In the genomic region with DNA sequence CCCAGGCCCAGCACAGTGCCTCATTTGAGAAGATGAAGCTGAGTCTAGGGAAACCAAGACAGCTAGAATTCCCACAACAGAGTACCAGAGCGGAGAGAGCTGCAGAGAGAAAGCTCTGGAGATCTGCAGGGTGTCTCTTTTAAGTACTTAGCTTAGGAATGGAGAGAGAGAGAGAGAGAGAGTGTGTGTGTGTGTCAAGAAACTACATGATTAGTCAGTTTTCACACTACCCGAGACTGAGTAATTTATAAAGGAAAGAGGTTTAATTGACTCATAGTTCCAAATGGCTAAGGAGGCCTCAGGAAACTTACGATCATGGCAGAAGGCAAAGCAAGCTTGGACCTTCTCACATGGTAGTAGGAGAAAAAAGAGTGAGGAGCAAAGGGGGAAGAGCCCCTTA, we compare ENCODE assay signal across 17 cellular contexts.
A peak's percentile ranks its signal among the peaks of the same experiment; 100 is the strongest.
DNase-seq lines count a peak whose midpoint lies in the region; ATAC-seq and TF ChIP-seq lines count a peak whose summit lies in the region.
"Had no signal": no experiment of that assay in that cellular context is flagged by ENCODE, and none has a peak within 500 bp of the region (broad histone marks: within the 10 kb centered on the region; RNA-seq: fewer than 3 reads in every experiment).

No MANE protein-coding gene starts in this region.

- DNase-seq in activated T-cell treated with anti-CD3 and anti-CD28 coated beads, Interleukin-2, amount 50 U/mL, for 72 hours = no peak
- DNase-seq in activated T-cell treated with anti-CD3 and anti-CD28 coated beads for 4 hours (no peak), epithelial cell of esophagus (ENCODE audit: low read depth) (peak; percentile 65), endothelial cell (ENCODE audit: low spot score) (no peak)
- DNase-seq in stimulated activated naive CD8-positive, alpha-beta T cell treated with anti-CD3 and anti-CD28 coated beads, Interleukin-15, amount 100 ng/mL, for 72 hours = no peak
- DNase-seq: ACHN, AML-193, H7, HFFc6, MV-4-11, NCI-H1694 treated with DMSO at 0.1 percent for 48 hours, NCI-H510A, NCI-H748 treated with DMSO at 0.1 percent for 48 hours, RPMI8226, SHP77 treated with DMSO at 0.1 percent for 48 hours had no signal

- no peak overlapping the region for H3K4me3 ChIP-seq in epithelial cell of esophagus (ENCODE audit: low read length)

- H3K27ac Mint-ChIP-seq in activated T-cell treated with anti-CD3 and anti-CD28 coated beads, Interleukin-2, amount 50 U/mL, for 72 hours = no peak overlapping the region
- H3K27ac Mint-ChIP-seq in activated T-helper 17 cell treated with anti-CD3 and anti-CD28 coated beads, Interleukin-2, amount 50 U/mL, for 72 hours = no peak overlapping the region
- no peak overlapping the region for H3K27ac Mint-ChIP-seq in stimulated activated naive CD8-positive, alpha-beta T cell treated with anti-CD3 and anti-CD28 coated beads, Interleukin-15, amount 100 ng/mL, for 72 hours
- no peak overlapping the region for H3K27ac Mint-ChIP-seq in endothelial cell (ENCODE audit: unreplicated experiment)
- H3K27ac Mint-ChIP-seq: HFFc6 had no signal

- H3K27me3 Mint-ChIP-seq in activated T-cell treated with anti-CD3 and anti-CD28 coated beads, Interleukin-2, amount 50 U/mL, for 72 hours (ENCODE audit: low read depth) = no peaks in the 10 kb centered on the region
- no peaks in the 10 kb centered on the region for H3K27me3 Mint-ChIP-seq in activated T-helper 17 cell treated with anti-CD3 and anti-CD28 coated beads, Interleukin-2, amount 50 U/mL, for 72 hours
- no peaks in the 10 kb centered on the region for H3K27me3 Mint-ChIP-seq in stimulated activated naive CD8-positive, alpha-beta T cell treated with anti-CD3 and anti-CD28 coated beads, Interleukin-15, amount 100 ng/mL, for 72 hours
- no peaks in the 10 kb centered on the region for H3K27me3 Mint-ChIP-seq in endothelial cell (ENCODE audit: unreplicated experiment)

- H3K9me3 Mint-ChIP-seq in activated T-cell treated with anti-CD3 and anti-CD28 coated beads, Interleukin-2, amount 50 U/mL, for 72 hours = peaks cover 6 to 8% of the 10 kb centered on the region in 2 donors
- peaks cover 4% of the 10 kb centered on the region for H3K9me3 Mint-ChIP-seq in activated T-helper 17 cell treated with anti-CD3 and anti-CD28 coated beads, Interleukin-2, amount 50 U/mL, for 72 hours
- peaks cover 8 to 15% of the 10 kb centered on the region in 2 donors for H3K9me3 Mint-ChIP-seq in stimulated activated naive CD8-positive, alpha-beta T cell treated with anti-CD3 and anti-CD28 coated beads, Interleukin-15, amount 100 ng/mL, for 72 hours
- H3K9me3 Mint-ChIP-seq in endothelial cell (ENCODE audit: unreplicated experiment) = no peaks in the 10 kb centered on the region
- H3K9me3 Mint-ChIP-seq: HFFc6 had no signal

- no peak overlapping the region for H3K4me3 Mint-ChIP-seq in activated T-cell treated with anti-CD3 and anti-CD28 coated beads, Interleukin-2, amount 50 U/mL, for 72 hours
- no peak overlapping the region for H3K4me3 Mint-ChIP-seq in activated T-helper 17 cell treated with anti-CD3 and anti-CD28 coated beads, Interleukin-2, amount 50 U/mL, for 72 hours
- H3K4me3 Mint-ChIP-seq in stimulated activated naive CD8-positive, alpha-beta T cell treated with anti-CD3 and anti-CD28 coated beads, Interleukin-15, amount 100 ng/mL, for 72 hours = no peak overlapping the region
- H3K4me3 Mint-ChIP-seq in endothelial cell (ENCODE audit: unreplicated experiment) = no peak overlapping the region
- H3K4me3 Mint-ChIP-seq: HFFc6 had no signal

- peak; percentile 92 to 96 for ATAC-seq in activated T-cell treated with anti-CD3 and anti-CD28 coated beads, Interleukin-2, amount 50 U/mL, for 72 hours (replicated peaks in 1 of 2)
- peak; percentile 97 for ATAC-seq in activated T-helper 17 cell treated with anti-CD3 and anti-CD28 coated beads, Interleukin-2, amount 50 U/mL, for 72 hours (replicated peaks)
- ATAC-seq in stimulated activated naive CD8-positive, alpha-beta T cell treated with anti-CD3 and anti-CD28 coated beads, Interleukin-15, amount 100 ng/mL, for 72 hours = peak; percentile 83
- no peak for ATAC-seq in GM19351 (IDR thresholded peaks at IDR 0.05; ENCODE audit: unreplicated experiment)

- peaks cover 16 to 32% of the 10 kb centered on the region in 2 donors for H3K36me3 Mint-ChIP-seq in activated T-cell treated with anti-CD3 and anti-CD28 coated beads, Interleukin-2, amount 50 U/mL, for 72 hours (ENCODE audit: insufficient read depth in 2 of 2)
- peaks cover 33% of the 10 kb centered on the region for H3K36me3 Mint-ChIP-seq in activated T-helper 17 cell treated with anti-CD3 and anti-CD28 coated beads, Interleukin-2, amount 50 U/mL, for 72 hours (ENCODE audit: low read depth)
- H3K36me3 Mint-ChIP-seq in endothelial cell (ENCODE audit: low read depth, unreplicated experiment) = peaks cover 15% of the 10 kb centered on the region

- no peaks in the 10 kb centered on the region for H3K4me1 Mint-ChIP-seq in activated T-cell treated with anti-CD3 and anti-CD28 coated beads, Interleukin-2, amount 50 U/mL, for 72 hours (ENCODE audit: low read depth)
- H3K4me1 Mint-ChIP-seq in activated T-helper 17 cell treated with anti-CD3 and anti-CD28 coated beads, Interleukin-2, amount 50 U/mL, for 72 hours = no peaks in the 10 kb centered on the region
- H3K4me1 Mint-ChIP-seq in stimulated activated naive CD8-positive, alpha-beta T cell treated with anti-CD3 and anti-CD28 coated beads, Interleukin-15, amount 100 ng/mL, for 72 hours = no peaks in the 10 kb centered on the region
- H3K4me1 Mint-ChIP-seq in endothelial cell (ENCODE audit: unreplicated experiment) = peaks cover 9% of the 10 kb centered on the region

- TF ChIP-seq CTCF in epithelial cell of esophagus (IDR thresholded peaks at IDR 0.05; ENCODE audit: insufficient read depth, low read depth, low read length, missing control alignments) = no peak
- no peak for TF ChIP-seq CTCF in endothelial cell (IDR thresholded peaks at IDR 0.05; ENCODE audit: unreplicated experiment)
